19 cellular contexts compared by ENCODE assay signal in genomic region chr2:202051499-202052161, GRCh38. TPM values are rescaled to one million over a fixed set of nuclear protein-coding genes. Genes with fewer than 3 reads are reported as not detected.
DNase-seq lines count a peak whose midpoint lies in the region; ATAC-seq and TF ChIP-seq lines count a peak whose summit lies in the region.
"Had no signal": no experiment of that assay in that cellular context is flagged by ENCODE, and none has a peak within 500 bp of the region (broad histone marks: within the 10 kb centered on the region; RNA-seq: fewer than 3 reads in every experiment).

No MANE protein-coding gene starts in this region.

- no peak overlapping the region for H2AFZ ChIP-seq in H9 (ENCODE audit: low read length)

- H3K4me1 Mint-ChIP-seq in H9: peaks cover 35 to 39% of the 10 kb centered on the region in 2 experiments
- H3K4me1 Mint-ChIP-seq: activated CD8-positive, alpha-beta memory T cell treated with anti-CD3 and anti-CD28 coated beads, Interleukin-2, amount 10 ng/mL, durations not matched to agents 7 days and 5 days; naive thymus-derived CD4-positive, alpha-beta T cell had no signal

- no peak overlapping the region for H3K14ac ChIP-seq in H9 (ENCODE audit: insufficient read depth, low read length)

- H3K23me2 ChIP-seq in H9 (ENCODE audit: insufficient read length, low read depth, low read length, poor library complexity, severe bottlenecking): no peaks in the 10 kb centered on the region

- peak overlapping the region; percentile 23 for H3K4me2 ChIP-seq in H9 (ENCODE audit: insufficient read depth, insufficient read length, low read length)

- no peak overlapping the region for H2BK15ac ChIP-seq in H9 (ENCODE audit: low read depth, low read length)

- H3K79me1 ChIP-seq in H9 (ENCODE audit: insufficient read depth, low read depth, low read length, poor library complexity, severe bottlenecking): no peaks in the 10 kb centered on the region

- DNase-seq in A673 (ENCODE audit: low spot score): peak; percentile 64
- no peak for DNase-seq in H9
- peak; percentile 56 for DNase-seq in astrocyte of the spinal cord (ENCODE audit: low read depth, low spot score)
- DNase-seq in midbrain (lab: John Stamatoyannopoulos, UW): peak; percentile 25
- DNase-seq in right lobe of liver: no peak
- no peak for DNase-seq in HK-2 (ENCODE audit: unreplicated experiment)
- no peak for DNase-seq in NCI-H1092 (lab: John Stamatoyannopoulos, UW)
- DNase-seq in colonic mucosa: no peak
- DNase-seq: activated CD8-positive, alpha-beta memory T cell treated with anti-CD3 and anti-CD28 coated beads, Interleukin-2, amount 10 ng/mL, durations not matched to agents 7 days and 5 days; activated naive CD4-positive, alpha-beta T cell; glutamatergic neuron; naive thymus-derived CD4-positive, alpha-beta T cell; NCI-H1436 treated with DMSO at 0.1 percent for 48 hours; NCI-H510A; PC-3; stimulated activated naive CD4-positive, alpha-beta T cell treated with Interleukin-2 at 50 U/mL for 16 hours; uterus had no signal

- H3K23ac ChIP-seq in H9 (ENCODE audit: insufficient read length, low read depth, low read length): no peak overlapping the region

- CTCF ChIA-PET in A673 (lab: Charles Lee): interaction anchor here (0.6 kb wide), 1 partner anchor 307 kb away, joined by 4 read pairs; no protein-coding TSS in a partner anchor

- no peak overlapping the region for H4K5ac ChIP-seq in H9 (ENCODE audit: insufficient read length, low read depth, low read length)

- H3K4ac ChIP-seq in H9 (ENCODE audit: low read depth, low read length): no peak overlapping the region

- H4K8ac ChIP-seq in H9 (replicated peaks; ENCODE audit: insufficient read length, low read depth, low read length): no peak overlapping the region

- H3K9me3 ChIP-seq in A673 (ENCODE audit: low read depth, low read length, poor library complexity, severe bottlenecking) (no peaks in the 10 kb centered on the region), H9 (ENCODE audit: control insufficient read depth, low read depth, low read length) (no peaks in the 10 kb centered on the region), right lobe of liver (no peaks in the 10 kb centered on the region), colonic mucosa (no peaks in the 10 kb centered on the region)
- H3K9me3 ChIP-seq: breast epithelium, uterus had no signal

- no peak overlapping the region for H3K27ac Mint-ChIP-seq in H9
- H3K27ac Mint-ChIP-seq: activated CD8-positive, alpha-beta memory T cell treated with anti-CD3 and anti-CD28 coated beads, Interleukin-2, amount 10 ng/mL, durations not matched to agents 7 days and 5 days; naive thymus-derived CD4-positive, alpha-beta T cell had no signal

- no peak for TF ChIP-seq POLR2A in right lobe of liver (IDR thresholded peaks at IDR 0.05)

- H3K79me2 ChIP-seq in H9 (ENCODE audit: insufficient read depth, low read length): no peaks in the 10 kb centered on the region

- H2BK5ac ChIP-seq in H9 (ENCODE audit: insufficient read length, low read length): no peak overlapping the region

- TF ChIP-seq CTCF in A673 (conservative IDR thresholded peaks at IDR 0.05; ENCODE audit: low read depth, low read length) (no peak), H9 (conservative IDR thresholded peaks at IDR 0.05) (no peak), astrocyte of the spinal cord (IDR thresholded peaks at IDR 0.05; ENCODE audit: low read depth, low read length) (no peak), right lobe of liver (IDR thresholded peaks at IDR 0.05) (no peak), colonic mucosa (IDR thresholded peaks at IDR 0.05) (no peak)

- no TSS peak for BruUV-seq in A673 (replicated peaks; lab: Mats Ljungman, UMichigan)

- no peak overlapping the region for H3T11ph ChIP-seq in H9 (ENCODE audit: low read length)

- H2BK20ac ChIP-seq in H9 (ENCODE audit: low read depth, low read length, poor library complexity, severe bottlenecking): no peak overlapping the region

- H4K20me1 ChIP-seq in H9 (ENCODE audit: control insufficient read depth, insufficient read depth, insufficient read length): no peaks in the 10 kb centered on the region

- no peak overlapping the region for H3K9ac ChIP-seq in H9 (ENCODE audit: extremely low read depth, insufficient read length, low read length)
- no peak overlapping the region for H3K9ac ChIP-seq in colonic mucosa (ENCODE audit: low read depth in 2 of 2, low read length in 2 of 2)

- no CpG with 5 or more reads among the region's 8 CpGs for WGBS in H9 (ENCODE audit: extremely low coverage, insufficient read length, low lambda C conversion rate)
- 56% methylated on average over 4 of the region's 8 CpGs for WGBS in right lobe of liver (ENCODE audit: insufficient coverage, low coverage, low lambda C conversion rate, missing lambda C conversion rate)

- H3K27ac ChIP-seq in A673 (ENCODE audit: low read depth, low read length, poor library complexity, severe bottlenecking): no peak overlapping the region
- H3K27ac ChIP-seq in H9 (ENCODE audit: insufficient read length, low read depth, low read length): no peak overlapping the region
- H3K27ac ChIP-seq in right lobe of liver: no peak overlapping the region
- H3K27ac ChIP-seq in colonic mucosa: no peak overlapping the region
- H3K27ac ChIP-seq: uterus had no signal

- intact Hi-C loops in A673 (cut with micrococcal nuclease; ENCODE audit: unreplicated experiment) (no loop called here), right lobe of liver (cut with DNase I) (no loop called here), colonic mucosa (cut with DNase I) (loop anchor here (10.0 kb wide), 1 partner anchor 197 kb away; no protein-coding TSS in a partner anchor)

- H2BK12ac ChIP-seq in H9 (ENCODE audit: insufficient read length, low read depth, low read length): no peak overlapping the region

- POLR2A ChIA-PET in A673 (lab: Charles Lee; ENCODE audit: low non-redundant PET): no interaction called here

- H2AK5ac ChIP-seq in H9 (ENCODE audit: insufficient read length, low read length): no peak overlapping the region

- in situ Hi-C loops in astrocyte of the spinal cord (cut with HindIII; ENCODE audit: low sequenced_read_pairs): no loop called here

- H3K4me3 Mint-ChIP-seq in H9: no peak overlapping the region
- H3K4me3 Mint-ChIP-seq: activated CD8-positive, alpha-beta memory T cell treated with anti-CD3 and anti-CD28 coated beads, Interleukin-2, amount 10 ng/mL, durations not matched to agents 7 days and 5 days; naive thymus-derived CD4-positive, alpha-beta T cell had no signal

- ATAC-seq in right lobe of liver: no peak
- ATAC-seq: activated CD8-positive, alpha-beta memory T cell treated with anti-CD3 and anti-CD28 coated beads, Interleukin-2, amount 10 ng/mL, durations not matched to agents 7 days and 5 days; K562; naive thymus-derived CD4-positive, alpha-beta T cell; PC-3 had no signal

- H3K4me3 ChIP-seq in A673 (ENCODE audit: low read depth, low read length, poor library complexity, severe bottlenecking) (no peak overlapping the region), astrocyte of the spinal cord (ENCODE audit: low read depth, low read length) (no peak overlapping the region), right lobe of liver (no peak overlapping the region), colonic mucosa (no peak overlapping the region)
- H3K4me3 ChIP-seq: K562, uterus had no signal

- no peaks in the 10 kb centered on the region for H3K27me3 ChIP-seq in A673 (replicated peaks; ENCODE audit: insufficient read depth, low read depth, low read length, poor library complexity)
- no peaks in the 10 kb centered on the region for H3K27me3 ChIP-seq in H9 (ENCODE audit: insufficient read depth, low read length)
- no peaks in the 10 kb centered on the region for H3K27me3 ChIP-seq in right lobe of liver
- no peaks in the 10 kb centered on the region for H3K27me3 ChIP-seq in colonic mucosa
- H3K27me3 ChIP-seq: breast epithelium had no signal

- no peak overlapping the region for H2BK120ac ChIP-seq in H9 (ENCODE audit: low read depth, low read length, poor library complexity, severe bottlenecking)

- no peak overlapping the region for H3K18ac ChIP-seq in H9 (ENCODE audit: insufficient read length, low read depth, low read length)

- no peaks in the 10 kb centered on the region for H3K36me3 ChIP-seq in A673 (ENCODE audit: insufficient read depth, low read length, poor library complexity, severe bottlenecking)
- no peaks in the 10 kb centered on the region for H3K36me3 ChIP-seq in right lobe of liver
- no peaks in the 10 kb centered on the region for H3K36me3 ChIP-seq in colonic mucosa
- H3K36me3 ChIP-seq: breast epithelium, uterus had no signal

- H3K4me1 ChIP-seq in A673 (ENCODE audit: insufficient read depth, low read length, poor library complexity, severe bottlenecking): peaks cover 30% of the 10 kb centered on the region
- H3K4me1 ChIP-seq in H9 (ENCODE audit: insufficient read depth, low read length): no peaks in the 10 kb centered on the region; the same call in 1 of the 2 replicates
- no peaks in the 10 kb centered on the region for H3K4me1 ChIP-seq in right lobe of liver
- no peaks in the 10 kb centered on the region for H3K4me1 ChIP-seq in colonic mucosa
- H3K4me1 ChIP-seq: breast epithelium, uterus had no signal

- no peaks in the 10 kb centered on the region for H3K9me3 Mint-ChIP-seq in H9

- H3K27me3 Mint-ChIP-seq in H9 (ENCODE audit: low read depth): peaks cover 2% of the 10 kb centered on the region

- H3K36me3 Mint-ChIP-seq in H9 (ENCODE audit: insufficient read depth in 1 of 3, low read depth in 3 of 3): no peaks in the 10 kb centered on the region; a peak in 1 of 7 replicates
- H3K36me3 Mint-ChIP-seq: activated CD8-positive, alpha-beta memory T cell treated with anti-CD3 and anti-CD28 coated beads, Interleukin-2, amount 10 ng/mL, durations not matched to agents 7 days and 5 days; naive thymus-derived CD4-positive, alpha-beta T cell had no signal

- H3K56ac ChIP-seq in H9 (ENCODE audit: insufficient read length, low read depth, low read length): no peak overlapping the region

- no peak overlapping the region for H4K91ac ChIP-seq in H9 (ENCODE audit: insufficient read length, low read depth, low read length)

RNA-seq across cellular contexts. Expression of gene FZD7, which starts 18.0 kb away (rescaled TPM):
- total RNA-seq in A673 (2021) (14.1 and 15.1 TPM in 2 replicates), H9 (2021) (302 and 309 TPM in 2 replicates), right lobe of liver (1 to 10 TPM in 2 of 6 experiments, under 1 TPM in 4; 0.48 to 1.4 (median 0.65) TPM), colonic mucosa (10 to 100 TPM in 1 of 2 donors, 1 to 10 TPM in 1; 2.3 to 13.9 TPM)

RNA-seq across cellular contexts. Expression of gene KIAA2012, which starts 21.4 kb away (rescaled TPM):
- total RNA-seq in A673 (2021) (0.13 TPM in 1 of 2 replicates, not detected in the other), H9 (2021) (not detected in 2 replicates), right lobe of liver (under 1 TPM; 0.11 to 0.56 (median 0.43) TPM), colonic mucosa (not detected)
- total RNA-seq: breast epithelium; K562; naive thymus-derived CD4-positive, alpha-beta T cell; PC-3 had no signal

Comparison
In these comparisons a context has a peak if more than half of its experiments do, and no peak if none do; other contexts are left out.
1. DNase-seq: peak in A673 (single experiment), astrocyte of the spinal cord (single experiment) and midbrain (single experiment); none in H9 (single experiment), right lobe of liver (0 of 3), HK-2 (single experiment), NCI-H1092 (single experiment) and colonic mucosa (single experiment).
2. RNA of gene FZD7, which starts 18.0 kb away (total RNA-seq): 302 to 309 TPM in H9; 14.1 to 15.1 TPM in A673, 2.3 to 13.9 TPM in colonic mucosa and 0.48 to 1.4 TPM in right lobe of liver; every median in the first group is over 10 times any median in the second.